11 cellular contexts compared by ENCODE assay signal in genomic region chr12:111741235-111741812, GRCh38. TPM values are rescaled to one million over a fixed set of nuclear protein-coding genes. Genes with fewer than 3 reads are reported as not detected.
DNase-seq lines count a peak whose midpoint lies in the region; ATAC-seq and TF ChIP-seq lines count a peak whose summit lies in the region.
"Had no signal": no experiment of that assay in that cellular context is flagged by ENCODE, and none has a peak within 500 bp of the region (broad histone marks: within the 10 kb centered on the region; RNA-seq: fewer than 3 reads in every experiment).

No MANE protein-coding gene starts in this region.

- TF ChIP-seq POLR2A in spleen (IDR thresholded peaks at IDR 0.05): no peak
- no peak for TF ChIP-seq POLR2A in suprapubic skin (IDR thresholded peaks at IDR 0.05)

- ATAC-seq in effector memory CD8-positive, alpha-beta T cell (replicated peaks): no peak

- no peak overlapping the region for H3K27ac ChIP-seq in CD4-positive, alpha-beta memory T cell (ENCODE audit: low read depth, low read length)
- H3K27ac ChIP-seq in mucosa of rectum (ENCODE audit: low read depth in 2 of 2, low read length in 2 of 2): peak overlapping the region; percentile 12 to 50
- H3K27ac ChIP-seq in spleen: no peak overlapping the region
- no peak overlapping the region for H3K27ac ChIP-seq in suprapubic skin
- H3K27ac ChIP-seq in WERI-Rb-1: no peak overlapping the region

- TF ChIP-seq CTCF in spleen (IDR thresholded peaks at IDR 0.05 in 8 of 11, conservative IDR thresholded peaks at IDR 0.05 in 3 of 11) (no peak), suprapubic skin (IDR thresholded peaks at IDR 0.05) (no peak), WERI-Rb-1 (IDR thresholded peaks at IDR 0.05; ENCODE audit: low read depth, low read length) (no peak)

- CTCF ChIA-PET in CD4-positive, alpha-beta memory T cell (lab: Charles Lee; ENCODE audit: partially characterized antibody): no interaction called here

- H3K27me3 Mint-ChIP-seq in CD4-positive, alpha-beta memory T cell: no peaks in the 10 kb centered on the region
- no peaks in the 10 kb centered on the region for H3K27me3 Mint-ChIP-seq in effector memory CD8-positive, alpha-beta T cell
- H3K27me3 Mint-ChIP-seq: B cell had no signal

- no peaks in the 10 kb centered on the region for H3K27me3 ChIP-seq in CD4-positive, alpha-beta memory T cell (ENCODE audit: insufficient read depth, low read length)
- H3K27me3 ChIP-seq in mucosa of rectum (ENCODE audit: control insufficient read depth in 2 of 2, insufficient read depth in 2 of 2, low read length in 2 of 2) (no peaks in the 10 kb centered on the region), spleen (replicated peaks in 1 of 7) (no peaks in the 10 kb centered on the region), suprapubic skin (no peaks in the 10 kb centered on the region), WERI-Rb-1 (ENCODE audit: insufficient read depth, low read depth, severe bottlenecking) (no peaks in the 10 kb centered on the region)

- no peak overlapping the region for H3K4me3 ChIP-seq in CD4-positive, alpha-beta memory T cell (ENCODE audit: low read length in 2 of 2)
- H3K4me3 ChIP-seq in mucosa of rectum (ENCODE audit: low read length in 2 of 2): no peak overlapping the region
- H3K4me3 ChIP-seq in spleen: no peak overlapping the region
- H3K4me3 ChIP-seq in suprapubic skin: no peak overlapping the region
- no peak overlapping the region for H3K4me3 ChIP-seq in WERI-Rb-1 (ENCODE audit: low read depth, low read length)

- POLR2A ChIA-PET in CD4-positive, alpha-beta memory T cell (lab: Charles Lee; ENCODE audit: partially characterized antibody): interaction anchor here (1.0 kb wide), 1 partner anchor 101 kb away, joined by 3 read pairs; the partner anchor contains the start of gene MAPKAPK5

- H3K4me1 Mint-ChIP-seq in CD4-positive, alpha-beta memory T cell: no peaks in the 10 kb centered on the region
- no peaks in the 10 kb centered on the region for H3K4me1 Mint-ChIP-seq in effector memory CD8-positive, alpha-beta T cell (ENCODE audit: low read depth in 2 of 2)
- H3K4me1 Mint-ChIP-seq: B cell had no signal

- H3K9ac ChIP-seq in mucosa of rectum (ENCODE audit: low read depth in 1 of 2, low read length in 2 of 2): peak overlapping the region in 1 of 2 donors; percentile 18

- peaks cover 19% of the 10 kb centered on the region for H3K36me3 ChIP-seq in CD4-positive, alpha-beta memory T cell (ENCODE audit: insufficient read depth, low read length)
- H3K36me3 ChIP-seq in mucosa of rectum (ENCODE audit: control insufficient read depth in 2 of 2, insufficient read depth in 2 of 2, low read length in 2 of 2): peaks cover 23 to 34% of the 10 kb centered on the region in 2 donors
- peaks cover 0 to 78% (median 40%) of the 10 kb centered on the region in 6 donors for H3K36me3 ChIP-seq in spleen
- H3K36me3 ChIP-seq in suprapubic skin: peaks cover 54% of the 10 kb centered on the region
- peaks cover 23% of the 10 kb centered on the region for H3K36me3 ChIP-seq in WERI-Rb-1

- 37 to 44% (median 42%) methylated on average over 4 of the region's 4 CpGs for WGBS in spleen, 5 donors
- 62% methylated on average over 4 of the region's 4 CpGs for WGBS in suprapubic skin

- no peak overlapping the region for H3K4me3 Mint-ChIP-seq in CD4-positive, alpha-beta memory T cell
- H3K4me3 Mint-ChIP-seq in effector memory CD8-positive, alpha-beta T cell: no peak overlapping the region
- H3K4me3 Mint-ChIP-seq: B cell; T-helper 2 cell treated with Interferon-gamma antibody and Interleukin-4, amounts not matched to agents 5 μg/mL and 100 μg/mL, for 36 hours had no signal

- intact Hi-C loops in CD4-positive, alpha-beta memory T cell (cut with micrococcal nuclease): no loop called here
- intact Hi-C loops in spleen (cut with DNase I; ENCODE audit: low total_unique reads): no loop called here

- H3K4me1 ChIP-seq in CD4-positive, alpha-beta memory T cell (ENCODE audit: insufficient read depth, low read length): no peaks in the 10 kb centered on the region
- peaks cover 2 to 9% of the 10 kb centered on the region in 2 donors for H3K4me1 ChIP-seq in mucosa of rectum (ENCODE audit: control insufficient read depth in 2 of 2, insufficient read depth in 2 of 2, low read length in 2 of 2)
- no peaks in the 10 kb centered on the region for H3K4me1 ChIP-seq in spleen
- H3K4me1 ChIP-seq in suprapubic skin: no peaks in the 10 kb centered on the region

- TF ChIP-seq EP300 in suprapubic skin (IDR thresholded peaks at IDR 0.05): no peak

- H3K27ac Mint-ChIP-seq in CD4-positive, alpha-beta memory T cell: peak overlapping the region in 4 of 7 donors; percentile 24 to 80 (median 68)
- peak overlapping the region; percentile 11 to 23 for H3K27ac Mint-ChIP-seq in effector memory CD8-positive, alpha-beta T cell
- H3K27ac Mint-ChIP-seq: B cell; T-helper 2 cell treated with Interferon-gamma antibody and Interleukin-4, amounts not matched to agents 5 μg/mL and 100 μg/mL, for 36 hours had no signal

- DNase-seq in CD4-positive, alpha-beta memory T cell: no peak
- DNase-seq in NCI-H2196 (lab: John Stamatoyannopoulos, UW; ENCODE audit: unreplicated experiment): peak; percentile 55
- no peak for DNase-seq in effector memory CD8-positive, alpha-beta T cell
- DNase-seq in spleen: no peak
- no peak for DNase-seq in suprapubic skin (ENCODE audit: low spot score in 2 of 2)
- no peak for DNase-seq in T-helper 9 cell
- DNase-seq in WERI-Rb-1: no peak
- DNase-seq: NCI-H510A treated with DMSO at 0.1 percent for 48 hours had no signal

- H3K9me3 Mint-ChIP-seq in CD4-positive, alpha-beta memory T cell: no peaks in the 10 kb centered on the region
- H3K9me3 Mint-ChIP-seq in effector memory CD8-positive, alpha-beta T cell: no peaks in the 10 kb centered on the region
- H3K9me3 Mint-ChIP-seq: T-helper 2 cell treated with Interferon-gamma antibody and Interleukin-4, amounts not matched to agents 5 μg/mL and 100 μg/mL, for 36 hours had no signal

- H3K9me3 ChIP-seq in CD4-positive, alpha-beta memory T cell (ENCODE audit: control insufficient read depth in 1 of 2, low read length in 2 of 2): no peaks in the 10 kb centered on the region
- no peaks in the 10 kb centered on the region for H3K9me3 ChIP-seq in mucosa of rectum (ENCODE audit: control insufficient read depth in 2 of 2, low read length in 2 of 2)
- H3K9me3 ChIP-seq in spleen: no peaks in the 10 kb centered on the region
- H3K9me3 ChIP-seq in suprapubic skin: no peaks in the 10 kb centered on the region
- no peaks in the 10 kb centered on the region for H3K9me3 ChIP-seq in WERI-Rb-1 (ENCODE audit: severe bottlenecking)

- peaks cover 27 to 43% of the 10 kb centered on the region in 2 donors for H3K36me3 Mint-ChIP-seq in CD4-positive, alpha-beta memory T cell
- H3K36me3 Mint-ChIP-seq in effector memory CD8-positive, alpha-beta T cell (ENCODE audit: insufficient read depth): peaks cover 29% of the 10 kb centered on the region

RNA-seq across cellular contexts. Expression of gene ALDH2, which starts 25.4 kb away (rescaled TPM):
- total RNA-seq in CD4-positive, alpha-beta memory T cell: 1 to 10 TPM; 3.0 to 3.1 TPM
- under 1 TPM; 0.47 to 0.53 TPM for polyA plus RNA-seq in CD4-positive, alpha-beta memory T cell
- 10 to 100 TPM; 47.0 to 78.9 (median 53.5) TPM for total RNA-seq in spleen
- 10 to 100 TPM; 30.8 to 33.4 (median 32.7) TPM for polyA plus RNA-seq in spleen
- total RNA-seq in suprapubic skin: 100 to 1,000 TPM; 111 to 156 (median 130) TPM

RNA-seq across cellular contexts. Expression of gene ACAD10, which starts 55.5 kb away (rescaled TPM):
- total RNA-seq in CD4-positive, alpha-beta memory T cell: 10 to 100 TPM; 52.2 to 58.3 TPM
- polyA plus RNA-seq in CD4-positive, alpha-beta memory T cell: 10 to 100 TPM; 13.4 to 14.6 TPM
- total RNA-seq in spleen (10 to 100 TPM; 24.7 to 40.5 (median 30.0) TPM), suprapubic skin (10 to 100 TPM; 22.8 to 75.7 (median 26.5) TPM)
- 10 to 100 TPM; 10.2 to 18.8 (median 15.8) TPM for polyA plus RNA-seq in spleen

RNA-seq across cellular contexts. Expression of gene BRAP, which starts 55.6 kb away (rescaled TPM):
- 10 to 100 TPM; 25.9 to 27.5 TPM for total RNA-seq in CD4-positive, alpha-beta memory T cell
- 10 to 100 TPM; 21.4 to 29.6 TPM for polyA plus RNA-seq in CD4-positive, alpha-beta memory T cell
- total RNA-seq in spleen (10 to 100 TPM; 16.0 to 19.6 (median 16.6) TPM), suprapubic skin (10 to 100 TPM; 15.8 to 21.8 (median 19.3) TPM)
- 1 to 10 TPM; 6.4 to 7.3 (median 6.5) TPM for polyA plus RNA-seq in spleen

Comparison
In these comparisons a context has a peak if more than half of its experiments do, and no peak if none do; other contexts are left out.
1. H3K27ac ChIP-seq: peak in mucosa of rectum (2 of 2); none in CD4-positive, alpha-beta memory T cell (single experiment), spleen (0 of 8), suprapubic skin (single experiment) and WERI-Rb-1 (single experiment).
2. RNA of gene ALDH2, which starts 25.4 kb away (total RNA-seq): 111 to 156 TPM in suprapubic skin and 47.0 to 78.9 TPM in spleen; 3.0 to 3.1 TPM in CD4-positive, alpha-beta memory T cell; every median in the first group is over 10 times any median in the second.